Comparison of ENCODE assay signal across 8 cellular contexts in the genomic region with DNA sequence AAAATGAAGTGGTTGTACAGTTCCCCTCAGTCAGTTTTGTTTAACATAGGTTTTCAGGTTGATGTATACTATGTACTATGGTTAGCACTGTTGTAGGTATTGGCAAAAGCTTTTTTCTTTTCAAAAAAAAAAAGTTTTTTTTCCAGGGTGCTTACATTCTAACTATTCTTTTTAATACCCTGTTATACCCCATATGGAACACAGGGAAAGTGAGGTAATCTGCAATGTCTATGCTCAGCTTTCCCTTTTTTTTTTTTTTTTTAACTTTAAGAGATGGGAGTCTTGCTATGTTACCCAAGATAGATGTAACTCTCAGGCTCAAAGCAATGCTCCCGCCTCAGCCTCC. TPM values are rescaled to one million over a fixed set of nuclear protein-coding genes. Genes with fewer than 3 reads are reported as not detected.
DNase-seq lines count a peak whose midpoint lies in the region; ATAC-seq and TF ChIP-seq lines count a peak whose summit lies in the region.

No MANE protein-coding gene starts in this region.

- no peak overlapping the region for H4K91ac ChIP-seq in mesenchymal stem cell (ENCODE audit: low read length)

- WGBS in mesenchymal stem cell: 0% methylated on average over 1 of the region's 1 CpG

- no peak overlapping the region for H2AK5ac ChIP-seq in mesenchymal stem cell (ENCODE audit: low read length, severe bottlenecking)

- no peak overlapping the region for H3K4ac ChIP-seq in mesenchymal stem cell (ENCODE audit: low read depth in 1 of 2, low read length in 2 of 2)

- peak overlapping the region; percentile 91 for H3K9ac ChIP-seq in mesenchymal stem cell (ENCODE audit: low read length)

- H3K18ac ChIP-seq in mesenchymal stem cell (ENCODE audit: low read depth in 1 of 2, low read length in 2 of 2): no peak overlapping the region

- no peak overlapping the region for H2AFZ ChIP-seq in mesenchymal stem cell (ENCODE audit: low read depth, low read length)

- no peaks in the 10 kb centered on the region for H3K4me1 ChIP-seq in mesenchymal stem cell (ENCODE audit: control insufficient read depth, insufficient read depth, low read depth, low read length)

- in situ Hi-C loops in astrocyte of the spinal cord (cut with HindIII; ENCODE audit: low sequenced_read_pairs): no loop called here

- TF ChIP-seq CTCF in 22Rv1 (IDR thresholded peaks at IDR 0.05) (no peak), astrocyte of the spinal cord (IDR thresholded peaks at IDR 0.05; ENCODE audit: low read depth, low read length) (no peak)

- H3K23ac ChIP-seq in mesenchymal stem cell (ENCODE audit: low read length in 2 of 2): no peak overlapping the region

- H4K8ac ChIP-seq in mesenchymal stem cell (ENCODE audit: low read length): no peak overlapping the region

- ATAC-seq in HG02884 (IDR thresholded peaks at IDR 0.05; ENCODE audit: unreplicated experiment): peak; percentile 1
- no peak for ATAC-seq in GM18505 (IDR thresholded peaks at IDR 0.05; ENCODE audit: unreplicated experiment)
- ATAC-seq in HG02588 (IDR thresholded peaks at IDR 0.05; ENCODE audit: unreplicated experiment): no peak

- H3K4me2 ChIP-seq in mesenchymal stem cell (ENCODE audit: low read length, poor library complexity, severe bottlenecking): peak overlapping the region; percentile 100

- DNase-seq in astrocyte of the spinal cord (ENCODE audit: low read depth, low spot score): no peak
- DNase-seq in mesenchymal stem cell: no peak
- DNase-seq in NCI-H748 (lab: John Stamatoyannopoulos, UW; ENCODE audit: unreplicated experiment): no peak
- no peak for DNase-seq in DMS114 treated with DMSO at 0.1 percent for 48 hours (lab: John Stamatoyannopoulos, UW; ENCODE audit: unreplicated experiment)

- H2BK15ac ChIP-seq in mesenchymal stem cell (ENCODE audit: low read depth, poor library complexity, severe bottlenecking): no peak overlapping the region

- no peaks in the 10 kb centered on the region for H3K9me3 ChIP-seq in mesenchymal stem cell (ENCODE audit: control insufficient read depth, low read length)

- no peak overlapping the region for H2BK5ac ChIP-seq in mesenchymal stem cell (ENCODE audit: low read depth, low read length, poor library complexity, severe bottlenecking)

- peaks cover 11% of the 10 kb centered on the region for H3K79me1 ChIP-seq in mesenchymal stem cell (replicated peaks; ENCODE audit: low read length, poor library complexity, severe bottlenecking)

- peak overlapping the region; percentile 87 for H3K27ac ChIP-seq in 22Rv1
- peak overlapping the region; percentile 71 for H3K27ac ChIP-seq in mesenchymal stem cell (ENCODE audit: low read length, poor library complexity, severe bottlenecking)

- no peaks in the 10 kb centered on the region for H3K27me3 ChIP-seq in mesenchymal stem cell (ENCODE audit: control insufficient read depth in 1 of 2, insufficient read depth in 1 of 2, low read length in 2 of 2)

- H3K36me3 ChIP-seq in mesenchymal stem cell (ENCODE audit: control insufficient read depth in 1 of 2, insufficient read depth in 2 of 2, low read depth in 1 of 2, low read length in 2 of 2): peaks cover 4 to 50% of the 10 kb centered on the region in 2 experiments

- H3K14ac ChIP-seq in mesenchymal stem cell (ENCODE audit: low read length in 2 of 2): no peak overlapping the region

- TF ChIP-seq POLR2A in GM18505 (IDR thresholded peaks at IDR 0.05; ENCODE audit: borderline replicate concordance, extremely low read depth, insufficient read depth, insufficient read length): no peak

- no peak overlapping the region for H2BK120ac ChIP-seq in mesenchymal stem cell (ENCODE audit: low read depth, low read length)

- no peak overlapping the region for H2BK12ac ChIP-seq in mesenchymal stem cell (ENCODE audit: low read length in 2 of 2)

- H3K4me3 ChIP-seq in astrocyte of the spinal cord (ENCODE audit: low read depth, low read length) (peak overlapping the region; percentile 67), mesenchymal stem cell (ENCODE audit: insufficient read depth in 1 of 2, low read depth in 1 of 2, low read length in 2 of 2) (peak overlapping the region; percentile 75 to 91)

RNA-seq across cellular contexts. Expression of a gene that starts 0.6 kb away (rescaled TPM):
- polyA plus RNA-seq in mesenchymal stem cell (2013, experiment 1 of 2): 2.0 TPM
- 2.0 TPM for polyA plus RNA-seq in mesenchymal stem cell (2013, experiment 2 of 2)
